ENCODE assay signal across 16 cellular contexts in the genomic region with DNA sequence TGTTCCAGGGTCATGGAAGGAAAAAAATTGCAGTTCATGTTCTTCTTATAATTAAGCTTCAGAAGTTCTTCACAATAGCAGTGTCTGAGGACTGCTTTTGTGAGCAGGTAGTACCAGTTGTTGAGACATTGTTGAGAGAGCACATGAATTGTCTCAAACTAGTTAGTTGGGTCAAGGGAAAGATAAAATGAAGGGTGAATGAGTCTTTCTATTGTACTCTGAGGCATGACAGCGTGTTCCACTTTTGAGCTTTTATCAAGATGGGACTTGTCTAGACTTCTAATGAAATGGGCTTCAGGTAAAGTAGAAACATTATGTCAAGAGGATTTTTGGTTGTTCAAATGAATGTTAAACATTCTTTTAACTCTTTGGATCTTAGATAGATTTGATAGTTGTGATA. TPM values are rescaled to one million over a fixed set of nuclear protein-coding genes. Genes with fewer than 3 reads are reported as not detected.
A peak's percentile ranks its signal among the peaks of the same experiment; 100 is the strongest.
DNase-seq lines count a peak whose midpoint lies in the region; ATAC-seq and TF ChIP-seq lines count a peak whose summit lies in the region.
"Had no signal": no experiment of that assay in that cellular context is flagged by ENCODE, and none has a peak within 500 bp of the region (broad histone marks: within the 10 kb centered on the region; RNA-seq: fewer than 3 reads in every experiment).

No MANE protein-coding gene starts in this region.

- H3K9me3 Mint-ChIP-seq in activated T-cell treated with anti-CD3 and anti-CD28 coated beads, Interleukin-2, amount 50 U/mL, for 24 hours, result no peaks in the 10 kb centered on the region
- no peaks in the 10 kb centered on the region for H3K9me3 Mint-ChIP-seq in activated T-cell treated with anti-CD3 and anti-CD28 coated beads, Interleukin-2, amount 50 U/mL, for 4 hours
- H3K9me3 Mint-ChIP-seq: activated T-helper 1 cell treated with anti-CD3 and anti-CD28 coated beads, Interleukin-12 subunit alpha, Interleukin-12 subunit beta, Interleukin-2, Interleukin-4 antibody, amounts not matched to agents 30 ng/mL and 10 ng/mL and 1 ng/mL, durations not matched to agents 14 hours and 24 hours and 36 hours had no signal

- no peak overlapping the region for H2BK5ac ChIP-seq in neuronal stem cell (ENCODE audit: low read length)

- H3K4me3 Mint-ChIP-seq in activated T-cell treated with anti-CD3 and anti-CD28 coated beads, Interleukin-2, amount 50 U/mL, for 24 hours, result no peak overlapping the region
- no peak overlapping the region for H3K4me3 Mint-ChIP-seq in activated T-cell treated with anti-CD3 and anti-CD28 coated beads, Interleukin-2, amount 50 U/mL, for 4 hours
- H3K4me3 Mint-ChIP-seq: activated T-helper 1 cell treated with anti-CD3 and anti-CD28 coated beads, Interleukin-12 subunit alpha, Interleukin-12 subunit beta, Interleukin-2, Interleukin-4 antibody, amounts not matched to agents 30 ng/mL and 10 ng/mL and 1 ng/mL, durations not matched to agents 14 hours and 24 hours and 36 hours had no signal

- H3K4me2 ChIP-seq in neuronal stem cell (ENCODE audit: insufficient read depth, low read length, poor library complexity, severe bottlenecking), result no peak overlapping the region

- no peaks in the 10 kb centered on the region for H3K27me3 Mint-ChIP-seq in activated T-cell treated with anti-CD3 and anti-CD28 coated beads, Interleukin-2, amount 50 U/mL, for 24 hours
- no peaks in the 10 kb centered on the region for H3K27me3 Mint-ChIP-seq in activated T-cell treated with anti-CD3 and anti-CD28 coated beads, Interleukin-2, amount 50 U/mL, for 4 hours (ENCODE audit: low read depth)

- H3K18ac ChIP-seq in neuronal stem cell (ENCODE audit: low read length), result no peak overlapping the region

- H3K4ac ChIP-seq in neuronal stem cell (ENCODE audit: low read length), result no peak overlapping the region

- H2AFZ ChIP-seq in neuronal stem cell (ENCODE audit: low read length), result no peak overlapping the region

- no peak for ATAC-seq in activated T-cell treated with anti-CD3 and anti-CD28 coated beads, Interleukin-2, amount 50 U/mL, for 4 hours
- ATAC-seq in RWPE2 (ENCODE audit: low read depth) (0 out of 3 replicates have a peak, but pooled peaks have one; percentile 49), GM21360 (IDR thresholded peaks at IDR 0.05; ENCODE audit: unreplicated experiment) (no peak)
- ATAC-seq: activated CD4-positive, CD25-positive, alpha-beta regulatory T cell treated with anti-CD3 and anti-CD28 coated beads, Interleukin-2, amount 50 U/mL, for 24 hours; gastroesophageal sphincter had no signal

- H3K27ac ChIP-seq in RWPE2 (ENCODE audit: poor library complexity, severe bottlenecking) (no peak overlapping the region), left ventricle myocardium inferior (replicated peaks) (peak overlapping the region; percentile 71), subcutaneous abdominal adipose tissue (ENCODE audit: low read depth, low read length) (peak overlapping the region; percentile 17), neuronal stem cell (replicated peaks; ENCODE audit: low read length) (no peak overlapping the region)
- H3K27ac ChIP-seq: brain microvascular endothelial cell, sigmoid colon had no signal

- H3K9me3 ChIP-seq in RWPE2 (ENCODE audit: severe bottlenecking) (no peaks in the 10 kb centered on the region), left ventricle myocardium inferior (replicated peaks) (no peaks in the 10 kb centered on the region), subcutaneous abdominal adipose tissue (ENCODE audit: control insufficient read depth in 5 of 5, low read length in 5 of 5) (no peaks in the 10 kb centered on the region), neuronal stem cell (replicated peaks in 1 of 2; ENCODE audit: control insufficient read depth in 2 of 2, insufficient read depth in 1 of 2, low read depth in 1 of 2, low read length in 2 of 2) (peaks cover 0 to 6% of the 10 kb centered on the region in 2 donors)
- H3K9me3 ChIP-seq: gastroesophageal sphincter, sigmoid colon had no signal

- intact Hi-C loops in left ventricle myocardium inferior (cut with micrococcal nuclease), result no loop called here

- no peak overlapping the region for H2AK5ac ChIP-seq in neuronal stem cell (ENCODE audit: low read depth, low read length)

- TF ChIP-seq CTCF in RWPE2 (IDR thresholded peaks at IDR 0.05; ENCODE audit: poor library complexity, severe bottlenecking) (no peak), left ventricle myocardium inferior (IDR thresholded peaks at IDR 0.05; ENCODE audit: borderline replicate concordance) (no peak)

- H3K36me3 ChIP-seq in RWPE2 (ENCODE audit: low read depth), result 0 out of 2 replicates have a peak, but pooled peaks cover 4% of the 10 kb centered on the region
- peaks cover 9% of the 10 kb centered on the region for H3K36me3 ChIP-seq in left ventricle myocardium inferior
- no peaks in the 10 kb centered on the region for H3K36me3 ChIP-seq in subcutaneous abdominal adipose tissue (ENCODE audit: control insufficient read depth in 5 of 5, insufficient read depth in 5 of 5, low read length in 5 of 5)
- H3K36me3 ChIP-seq in neuronal stem cell (replicated peaks in 1 of 2; ENCODE audit: control insufficient read depth in 2 of 2, insufficient read depth in 2 of 2, low read length in 2 of 2), result peaks cover 0 to 16% of the 10 kb centered on the region in 2 donors
- H3K36me3 ChIP-seq: brain microvascular endothelial cell, gastroesophageal sphincter had no signal

- H4K8ac ChIP-seq in neuronal stem cell (ENCODE audit: low read depth, low read length), result no peak overlapping the region

- no peak overlapping the region for H3K23ac ChIP-seq in neuronal stem cell (ENCODE audit: low read depth, low read length, poor library complexity)

- H3K4me3 ChIP-seq in RWPE2 (ENCODE audit: severe bottlenecking) (no peak overlapping the region), left ventricle myocardium inferior (no peak overlapping the region), subcutaneous abdominal adipose tissue (ENCODE audit: low read depth in 1 of 5, low read length in 5 of 5) (peak overlapping the region in 1 of 5 donors; percentile 19), neuronal stem cell (ENCODE audit: low read length in 2 of 2) (no peak overlapping the region)
- H3K4me3 ChIP-seq: gastroesophageal sphincter, sigmoid colon had no signal

- H4K91ac ChIP-seq in neuronal stem cell (ENCODE audit: low read depth, low read length, poor library complexity), result no peak overlapping the region

- H3K4me1 Mint-ChIP-seq in activated T-cell treated with anti-CD3 and anti-CD28 coated beads, Interleukin-2, amount 50 U/mL, for 24 hours (ENCODE audit: low read depth), result peaks cover 52% of the 10 kb centered on the region
- peaks cover 40% of the 10 kb centered on the region for H3K4me1 Mint-ChIP-seq in activated T-cell treated with anti-CD3 and anti-CD28 coated beads, Interleukin-2, amount 50 U/mL, for 4 hours (ENCODE audit: low read depth)

- H3K9ac ChIP-seq in subcutaneous abdominal adipose tissue (ENCODE audit: low read length in 5 of 5), result no peak overlapping the region
- H3K9ac ChIP-seq in neuronal stem cell (ENCODE audit: low read depth, low read length, poor library complexity), result no peak overlapping the region

- WGBS in neuronal stem cell (ENCODE audit: extremely low coverage in 2 of 2, insufficient read length in 2 of 2, insufficient replicate concordance in 1 of 2), 2 donors, result no CpG with 5 or more reads among the region's 1 CpG

- H3K27me3 ChIP-seq in RWPE2 (ENCODE audit: insufficient read depth, poor library complexity, severe bottlenecking) (no peaks in the 10 kb centered on the region), left ventricle myocardium inferior (ENCODE audit: low read depth) (no peaks in the 10 kb centered on the region), subcutaneous abdominal adipose tissue (ENCODE audit: control insufficient read depth in 5 of 5, insufficient read depth in 4 of 5, low read length in 5 of 5) (no peaks in the 10 kb centered on the region), neuronal stem cell (ENCODE audit: control insufficient read depth in 3 of 3, insufficient read depth in 3 of 3, low read depth in 1 of 3, low read length in 3 of 3) (no peaks in the 10 kb centered on the region)
- H3K27me3 ChIP-seq: brain microvascular endothelial cell, gastroesophageal sphincter, sigmoid colon had no signal

- no peak overlapping the region for H2BK120ac ChIP-seq in neuronal stem cell (ENCODE audit: low read depth, low read length)

- DNase-seq in activated T-cell treated with anti-CD3 and anti-CD28 coated beads, Interleukin-2, amount 50 U/mL, for 24 hours, result no peak
- DNase-seq in activated T-cell treated with anti-CD3 and anti-CD28 coated beads, Interleukin-2, amount 50 U/mL, for 4 hours, result no peak
- DNase-seq in RWPE2 (ENCODE audit: low spot score) (no peak), left ventricle myocardium inferior (no peak), NCI-H2196 treated with DMSO at 0.1 percent for 48 hours (lab: John Stamatoyannopoulos, UW; ENCODE audit: unreplicated experiment) (no peak), neuronal stem cell (ENCODE audit: low spot score) (no peak)
- DNase-seq: brain microvascular endothelial cell, kidney, MV-4-11, sigmoid colon, SW 1271 had no signal

- no peak overlapping the region for H2BK15ac ChIP-seq in neuronal stem cell (ENCODE audit: low read length)

- peaks cover 11% of the 10 kb centered on the region for H3K4me1 ChIP-seq in RWPE2 (ENCODE audit: insufficient read depth, poor library complexity, severe bottlenecking)
- peaks cover 73% of the 10 kb centered on the region for H3K4me1 ChIP-seq in left ventricle myocardium inferior
- H3K4me1 ChIP-seq in subcutaneous abdominal adipose tissue (ENCODE audit: control insufficient read depth in 5 of 5, insufficient read depth in 5 of 5, low read length in 5 of 5), result peaks cover 2 to 31% (median 22%) of the 10 kb centered on the region in 5 donors
- peaks cover 1 to 7% of the 10 kb centered on the region in 2 donors for H3K4me1 ChIP-seq in neuronal stem cell (ENCODE audit: control insufficient read depth in 2 of 2, insufficient read depth in 1 of 2, low read depth in 1 of 2, low read length in 2 of 2)

- no peak overlapping the region for H2BK12ac ChIP-seq in neuronal stem cell (ENCODE audit: low read length)

- no peak overlapping the region for H3K14ac ChIP-seq in neuronal stem cell (ENCODE audit: low read length)

- peaks cover 6% of the 10 kb centered on the region for H3K79me1 ChIP-seq in neuronal stem cell (ENCODE audit: low read depth, low read length)

- peak overlapping the region; percentile 73 for H3K27ac Mint-ChIP-seq in activated T-cell treated with anti-CD3 and anti-CD28 coated beads, Interleukin-2, amount 50 U/mL, for 24 hours
- H3K27ac Mint-ChIP-seq: activated T-helper 1 cell treated with anti-CD3 and anti-CD28 coated beads, Interleukin-12 subunit alpha, Interleukin-12 subunit beta, Interleukin-2, Interleukin-4 antibody, amounts not matched to agents 30 ng/mL and 10 ng/mL and 1 ng/mL, durations not matched to agents 14 hours and 24 hours and 36 hours had no signal

- H3K36me3 Mint-ChIP-seq in activated T-cell treated with anti-CD3 and anti-CD28 coated beads, Interleukin-2, amount 50 U/mL, for 24 hours (ENCODE audit: low read depth), result peaks cover 24% of the 10 kb centered on the region
- H3K36me3 Mint-ChIP-seq in activated T-cell treated with anti-CD3 and anti-CD28 coated beads, Interleukin-2, amount 50 U/mL, for 4 hours (ENCODE audit: insufficient read depth), result peaks cover 15% of the 10 kb centered on the region

RNA-seq across cellular contexts. Expression of gene KAT6B, which starts 26.0 kb away (rescaled TPM):
- 10 to 100 TPM; 14.4 to 15.4 (median 14.6) TPM for total RNA-seq in activated T-cell treated with anti-CD3 and anti-CD28 coated beads, Interleukin-2, amount 50 U/mL, for 4 hours
- total RNA-seq in left ventricle myocardium inferior, result 41.0 TPM
- 10.2 TPM for polyA plus RNA-seq in neuronal stem cell (2013, experiment 1 of 2)
- 10.3 TPM for polyA plus RNA-seq in neuronal stem cell (2013, experiment 2 of 2)

Comparison
In these comparisons a context has a peak if more than half of its experiments do, and no peak if none do; other contexts are left out.
1. H3K27ac ChIP-seq: peak in left ventricle myocardium inferior (single experiment) and subcutaneous abdominal adipose tissue (single experiment); none in RWPE2 (single experiment) and neuronal stem cell (single experiment).